Comparison of ENCODE assay signal across 9 cellular contexts in the genomic region with DNA sequence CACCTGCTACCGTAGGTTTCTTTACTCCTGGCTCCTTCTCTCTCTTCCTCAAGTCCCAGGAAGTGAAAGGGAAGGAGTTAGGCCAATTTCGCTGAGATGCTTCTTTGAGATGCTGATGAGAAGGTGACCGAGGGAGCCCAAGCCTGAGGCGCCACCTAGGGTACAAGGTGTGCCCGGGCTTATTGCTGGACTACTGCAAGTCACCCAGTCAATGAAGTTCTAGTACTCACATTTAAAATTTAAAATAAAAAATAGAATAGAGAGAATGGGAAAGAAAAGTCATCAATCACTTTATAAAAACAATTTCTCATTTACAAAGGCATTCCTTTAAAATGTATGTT. TPM values are rescaled to one million over a fixed set of nuclear protein-coding genes. Genes with fewer than 3 reads are reported as not detected.
DNase-seq lines count a peak whose midpoint lies in the region; ATAC-seq and TF ChIP-seq lines count a peak whose summit lies in the region.
"Had no signal": no experiment of that assay in that cellular context is flagged by ENCODE, and none has a peak within 500 bp of the region (broad histone marks: within the 10 kb centered on the region; RNA-seq: fewer than 3 reads in every experiment).

No MANE protein-coding gene starts in this region.

- H3K36me3 ChIP-seq in PC-9 (ENCODE audit: low read depth), result no peaks in the 10 kb centered on the region
- H3K36me3 ChIP-seq: adrenal gland had no signal

- no peaks in the 10 kb centered on the region for H3K9me2 ChIP-seq in PC-9 (ENCODE audit: insufficient read depth)

- no peaks in the 10 kb centered on the region for H3K4me1 Mint-ChIP-seq in activated T-cell treated with anti-CD3 and anti-CD28 coated beads, Interleukin-2, amount 50 U/mL, for 24 hours (ENCODE audit: low read depth)
- peaks cover 4 to 5% of the 10 kb centered on the region in 2 donors for H3K4me1 Mint-ChIP-seq in effector memory CD8-positive, alpha-beta T cell (ENCODE audit: low read depth in 2 of 2)

- POLR2A ChIA-PET in PC-9 (lab: Charles Lee; ENCODE audit: unreplicated experiment), result no interaction called here

- no peaks in the 10 kb centered on the region for H3F3A ChIP-seq in PC-9 (ENCODE audit: insufficient read depth, low read depth)

- CTCF ChIA-PET in PC-9 (lab: Charles Lee), result interaction anchor here (0.5 kb wide), 1 partner anchor 427 kb away, joined by 8 read pairs; no protein-coding TSS in a partner anchor

- H3K4me2 ChIP-seq in PC-9, result no peak overlapping the region

- no peak overlapping the region for H3K4me3 ChIP-seq in PC-9
- H3K4me3 ChIP-seq in fibroblast of mammary gland (ENCODE audit: control insufficient read depth, low read depth, low read length), result no peak overlapping the region
- H3K4me3 ChIP-seq: adrenal gland had no signal

- no peaks in the 10 kb centered on the region for H3K27me3 Mint-ChIP-seq in activated T-cell treated with anti-CD3 and anti-CD28 coated beads, Interleukin-2, amount 50 U/mL, for 24 hours
- no peaks in the 10 kb centered on the region for H3K27me3 Mint-ChIP-seq in effector memory CD8-positive, alpha-beta T cell

- H2AFZ ChIP-seq in PC-9, result no peak overlapping the region

- H3K9me3 ChIP-seq in PC-9 (ENCODE audit: insufficient read depth, low read depth), result no peaks in the 10 kb centered on the region
- H3K9me3 ChIP-seq: adrenal gland had no signal

- no peaks in the 10 kb centered on the region for H4K20me1 ChIP-seq in PC-9 (ENCODE audit: insufficient read depth)

- intact Hi-C loops in PC-9 (cut with micrococcal nuclease; ENCODE audit: unreplicated experiment), result loop anchor here (1.0 kb wide), 3 partner anchors 90 to 258 kb away; no protein-coding TSS in a partner anchor

- no peaks in the 10 kb centered on the region for H3K27me3 ChIP-seq in PC-9 (ENCODE audit: insufficient read depth, low read depth)
- H3K27me3 ChIP-seq: adrenal gland had no signal

- H3K4me3 Mint-ChIP-seq in activated T-cell treated with anti-CD3 and anti-CD28 coated beads, Interleukin-2, amount 50 U/mL, for 24 hours, result no peak overlapping the region
- no peak overlapping the region for H3K4me3 Mint-ChIP-seq in effector memory CD8-positive, alpha-beta T cell

- DNase-seq in ACHN, result peak; percentile 18
- peak; percentile 69 for DNase-seq in H4 (ENCODE audit: low spot score)
- DNase-seq in PC-9, result peak; percentile 63 to 64
- DNase-seq in fibroblast of mammary gland (ENCODE audit: low read depth), result peak; percentile 68
- peak; percentile 34 for DNase-seq in pons (ENCODE audit: low spot score)
- DNase-seq in activated T-cell treated with anti-CD3 and anti-CD28 coated beads, Interleukin-2, amount 50 U/mL, for 24 hours, result no peak
- DNase-seq in effector memory CD8-positive, alpha-beta T cell, result no peak
- no peak for DNase-seq in germinal center (ENCODE audit: low spot score)

- H3K27ac Mint-ChIP-seq in activated T-cell treated with anti-CD3 and anti-CD28 coated beads, Interleukin-2, amount 50 U/mL, for 24 hours, result no peak overlapping the region
- H3K27ac Mint-ChIP-seq in effector memory CD8-positive, alpha-beta T cell, result no peak overlapping the region

- H3K36me3 Mint-ChIP-seq in activated T-cell treated with anti-CD3 and anti-CD28 coated beads, Interleukin-2, amount 50 U/mL, for 24 hours (ENCODE audit: low read depth), result no peaks in the 10 kb centered on the region
- H3K36me3 Mint-ChIP-seq in effector memory CD8-positive, alpha-beta T cell (ENCODE audit: insufficient read depth), result no peaks in the 10 kb centered on the region

- no TSS peak for BruUV-seq in PC-9 (replicated peaks; lab: Mats Ljungman, UMichigan)

- no peaks in the 10 kb centered on the region for H3K9me3 Mint-ChIP-seq in activated T-cell treated with anti-CD3 and anti-CD28 coated beads, Interleukin-2, amount 50 U/mL, for 24 hours
- H3K9me3 Mint-ChIP-seq in effector memory CD8-positive, alpha-beta T cell, result no peaks in the 10 kb centered on the region

- H3K27ac ChIP-seq in PC-9, result no peak overlapping the region
- H3K27ac ChIP-seq: adrenal gland had no signal

- H3K4me1 ChIP-seq in PC-9 (replicated peaks; ENCODE audit: insufficient read depth), result no peaks in the 10 kb centered on the region
- H3K4me1 ChIP-seq: adrenal gland had no signal

- in situ Hi-C loops in ACHN (cut with HindIII; ENCODE audit: low pct_ligation_motif_present, low pct_unique_long_range_greater_than_20kb, low sequenced_read_pairs), result no loop called here

- no peaks in the 10 kb centered on the region for H3K79me2 ChIP-seq in PC-9 (ENCODE audit: low read depth)

- TF ChIP-seq CTCF in PC-9 (conservative IDR thresholded peaks at IDR 0.05) (peak; percentile 89), fibroblast of mammary gland (conservative IDR thresholded peaks at IDR 0.05; ENCODE audit: control insufficient read depth, insufficient read depth, low read depth, low read length) (peak; percentile 67)

- ATAC-seq in effector memory CD8-positive, alpha-beta T cell (replicated peaks), result no peak

RNA-seq across cellular contexts. Expression of a gene that starts 45.3 kb away (rescaled TPM):
- total RNA-seq in H4 (2014; rRNA removed; shearing (Covaris generic)), result 92.2 and 104 TPM in 2 replicates
- 33.7 and 37.7 TPM in 2 replicates for total RNA-seq in PC-9 (2021)

Comparison
In these comparisons a context has a peak if more than half of its experiments do, and no peak if none do; other contexts are left out.
1. DNase-seq: peak in ACHN (single experiment), H4 (single experiment), PC-9 (2 of 2), fibroblast of mammary gland (single experiment) and pons (single experiment); none in activated T-cell treated with anti-CD3 and anti-CD28 coated beads, Interleukin-2, amount 50 U/mL, for 24 hours (single experiment), effector memory CD8-positive, alpha-beta T cell (0 of 3) and germinal center (single experiment).